8 cellular contexts compared by ENCODE assay signal in the genomic region with DNA sequence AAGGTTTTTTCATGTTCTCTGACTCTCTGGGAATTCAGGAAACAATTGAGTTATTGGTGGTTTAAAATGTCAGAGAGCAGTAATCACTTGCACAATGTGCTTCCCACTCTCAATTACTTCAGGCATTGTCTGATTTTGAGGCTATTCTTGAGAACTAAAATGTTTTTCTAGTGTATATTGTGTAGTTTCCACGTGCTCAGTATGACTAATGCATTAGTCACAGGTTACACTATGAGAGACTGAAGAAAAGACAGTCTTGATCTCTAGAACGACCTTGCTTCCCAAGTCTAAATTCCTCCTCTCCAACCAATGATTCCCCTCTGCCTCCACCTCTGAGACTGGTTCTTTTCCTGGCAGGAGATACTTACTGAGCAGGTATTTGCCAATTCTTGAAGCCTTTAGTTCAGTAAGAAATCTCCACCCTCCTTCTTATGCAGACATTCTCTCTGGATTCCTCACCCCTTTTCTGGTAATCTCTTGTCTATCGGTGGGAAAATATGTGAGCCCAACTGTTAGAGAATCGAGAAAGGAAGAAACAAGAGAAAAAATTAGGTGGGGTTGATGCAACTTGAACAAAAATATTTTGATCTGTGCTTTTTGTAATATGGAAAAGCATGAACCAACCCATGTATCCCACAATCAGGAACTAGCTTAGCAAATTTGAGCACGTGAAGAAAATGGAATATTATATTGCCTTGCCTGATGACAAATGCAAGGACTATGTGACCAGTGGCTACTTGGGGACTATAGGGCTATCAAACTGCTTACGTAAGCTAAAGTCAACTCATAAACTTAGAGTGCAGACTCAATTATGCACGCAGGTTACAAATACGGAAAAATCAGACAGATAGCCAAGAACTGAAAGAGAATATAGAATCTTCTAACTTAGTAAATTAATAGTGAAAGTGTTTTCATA.
DNase-seq lines count a peak whose midpoint lies in the region; ATAC-seq, FAIRE-seq and TF ChIP-seq lines count a peak whose summit lies in the region.

No MANE protein-coding gene starts in this region.

- H3K9me3 ChIP-seq in K562 (replicated peaks; ENCODE audit: control insufficient read depth, insufficient read depth, low read depth, low read length), result no peaks in the 10 kb centered on the region

- no peak for TF ChIP-seq POLR2A in K562 (conservative IDR thresholded peaks at IDR 0.05)

- H3K9ac ChIP-seq in K562 (ENCODE audit: insufficient read depth in 1 of 2, low read depth in 2 of 2, low read length in 2 of 2), result no peak overlapping the region

- peaks cover 0 to 6% of the 10 kb centered on the region in 2 experiments; a peak in 2 of 5 replicates for H3K4me1 ChIP-seq in K562 (replicated peaks in 1 of 2; ENCODE audit: control insufficient read depth in 2 of 2, insufficient read depth in 2 of 2, low read length in 2 of 2)

- ATAC-seq in K562 (0 out of 3 replicates have a peak, but pooled peaks have one; percentile 46), HG03342 (IDR thresholded peaks at IDR 0.05; ENCODE audit: unreplicated experiment) (no peak)

- no peak for TF ChIP-seq EP300 in K562 (IDR thresholded peaks at IDR 0.05; ENCODE audit: low read length)

- H3K79me2 ChIP-seq in K562 (ENCODE audit: control insufficient read depth, insufficient read depth, low read length), result no peaks in the 10 kb centered on the region

- intact Hi-C loops in K562 (cut with micrococcal nuclease), result no loop called here

- H2AFZ ChIP-seq in K562 (ENCODE audit: low read depth, low read length), result peak overlapping the region; percentile 26; the same call in 1 of the 2 replicates

- H4K20me1 ChIP-seq in K562 (replicated peaks; ENCODE audit: control insufficient read depth, insufficient read depth, low read length), result no peaks in the 10 kb centered on the region

- 4% methylated on average over 8 of the region's 8 CpGs for WGBS in K562 (ENCODE audit: insufficient coverage, low coverage, missing lambda C conversion rate)

- CTCF ChIA-PET in K562 (lab: Yijun Ruan, JAX; ENCODE audit: low intra/inter-chr PET ratio) (no interaction called here), HEK293T (lab: Yijun Ruan, JAX) (interaction anchor here (1.0 kb wide), 1 partner anchor 81 kb away, joined by 3 read pairs; no protein-coding TSS in a partner anchor)

- H3K36me3 ChIP-seq in K562 (ENCODE audit: control insufficient read depth, insufficient read depth, low read length), result no peaks in the 10 kb centered on the region

- H3K9me1 ChIP-seq in K562 (ENCODE audit: control insufficient read depth, insufficient read depth, low read length), result no peaks in the 10 kb centered on the region

- TF ChIP-seq CTCF in K562 (IDR thresholded peaks at IDR 0.05 in 2 of 3, conservative IDR thresholded peaks at IDR 0.05 in 1 of 3; ENCODE audit: insufficient read depth in 2 of 3, low read depth in 1 of 3, low read length in 3 of 3), result no peak

- POLR2A ChIA-PET in K562 (lab: Yijun Ruan, JAX) (interaction anchor here (1.2 to 1.4 kb wide), 3 partner anchors 8 to 420 kb away, joined by 3 to 5 read pairs (median 3); partner anchors contain the start of gene GTF3C6), HEK293T (lab: Yijun Ruan, JAX) (no interaction called here)

- no TSS peak for BruUV-seq in K562 (replicated peaks; lab: Mats Ljungman, UMichigan)

- peak overlapping the region; percentile 3; the same call in 1 of the 3 replicates for H3K27ac ChIP-seq in K562 (ENCODE audit: extremely low read depth, low read depth, low read length)

- no peak for TF ChIP-seq RAD21 in K562 (CRISPR knock-in tag; conservative IDR thresholded peaks at IDR 0.05 in 1 of 2, IDR thresholded peaks at IDR 0.05 in 1 of 2)

- peak; percentile 2 for DNase-seq in DMS 273 treated with DMSO at 0.1 percent for 48 hours (lab: John Stamatoyannopoulos, UW)
- peak; percentile 99 for DNase-seq in M059J (ENCODE audit: low read depth)
- DNase-seq in K562 (ENCODE audit: extremely low read depth in 1 of 4, low spot score in 3 of 4), result peak in 1 of 4 experiments; percentile 21
- DNase-seq in lung microvascular endothelial cell (ENCODE audit: low read depth in 2 of 2), result peak; percentile 60 to 97
- DNase-seq in NCI-H524 treated with DMSO at 0.1 percent for 48 hours (lab: John Stamatoyannopoulos, UW), result no peak
- DNase-seq in T-helper 9 cell, result no peak
- DNase-seq in HEK293T (ENCODE audit: extremely low spot score), result no peak

- peak; percentile 6 for FAIRE-seq in K562 (lab: Jason Lieb, UNC)

- in situ Hi-C loops in K562 (cut with MboI), result no loop called here

- peak overlapping the region; percentile 4; the same call in 1 of the 2 replicates for H3K4me2 ChIP-seq in K562 (ENCODE audit: insufficient read depth, low read length)

- H3K4me3 ChIP-seq in K562, result no peak overlapping the region

- H3K27me3 ChIP-seq in K562 (ENCODE audit: control insufficient read depth in 2 of 2, insufficient read depth in 2 of 2, low read length in 2 of 2), result peaks cover 0 to 7% of the 10 kb centered on the region in 2 experiments; a peak in 2 of 5 replicates

TF ChIP-seq in K562, 482 proteins besides CTCF, POLR2A, EP300 and RAD21 (continues in another document):
- TF ChIP-seq RHOXF2B (CRISPR knock-in tag; conservative IDR thresholded peaks at IDR 0.05), result no peak
- no peak for TF ChIP-seq HDAC8 (tag; IDR thresholded peaks at IDR 0.05)
- no peak for TF ChIP-seq TGIF2 (CRISPR knock-in tag; IDR thresholded peaks at IDR 0.05)
- no peak for TF ChIP-seq FOXA1 (IDR thresholded peaks at IDR 0.05; ENCODE audit: borderline replicate concordance)
- TF ChIP-seq RFX7 (CRISPR knock-in tag; IDR thresholded peaks at IDR 0.05), result no peak
- peak; percentile 25 for TF ChIP-seq ZNF146 (CRISPR knock-in tag; IDR thresholded peaks at IDR 0.05; ENCODE audit: unreplicated experiment)
- TF ChIP-seq BACH1 (tag; IDR thresholded peaks at IDR 0.05), result 0 out of 2 replicates have a peak, but pooled peaks have one; percentile 26
- TF ChIP-seq FOXM1 (IDR thresholded peaks at IDR 0.05; ENCODE audit: low read depth), result no peak
- TF ChIP-seq FOXM1 (CRISPR knock-in tag; IDR thresholded peaks at IDR 0.05; ENCODE audit: low read depth), result no peak
- TF ChIP-seq EWSR1 (IDR thresholded peaks at IDR 0.05; ENCODE audit: borderline replicate concordance, low read depth, partially characterized antibody), result no peak
- TF ChIP-seq BHLHE40 (IDR thresholded peaks at IDR 0.05; ENCODE audit: low read length), result peak; percentile 73
- TF ChIP-seq HNRNPLL (IDR thresholded peaks at IDR 0.05; ENCODE audit: low read depth, low read length, poor library complexity, severe bottlenecking), result no peak
- TF ChIP-seq TFE3 (CRISPR knock-in tag; IDR thresholded peaks at IDR 0.05), result no peak
- no peak for TF ChIP-seq ZNF644 (tag; IDR thresholded peaks at IDR 0.05; ENCODE audit: low read depth)
- no peak for TF ChIP-seq MTA3 (IDR thresholded peaks at IDR 0.05; ENCODE audit: borderline replicate concordance)
- TF ChIP-seq RCOR1 (IDR thresholded peaks at IDR 0.05; ENCODE audit: borderline replicate concordance in 1 of 2, low read depth in 2 of 2, low read length in 2 of 2), result no peak

TF ChIP-seq in HEK293T, 16 proteins besides CTCF, POLR2A, EP300 and RAD21:
- TF ChIP-seq HDGF (IDR thresholded peaks at IDR 0.05; ENCODE audit: borderline replicate concordance) (no peak), SP1 (IDR thresholded peaks at IDR 0.05) (no peak), ELF4 (IDR thresholded peaks at IDR 0.05) (no peak), BHLHE40 (IDR thresholded peaks at IDR 0.05; ENCODE audit: borderline replicate concordance) (no peak), ZNF384 (IDR thresholded peaks at IDR 0.05) (no peak), ARNT (IDR thresholded peaks at IDR 0.05) (no peak), L3MBTL2 (conservative IDR thresholded peaks at IDR 0.05) (no peak), SUZ12 (IDR thresholded peaks at IDR 0.05) (no peak), FOXK2 (IDR thresholded peaks at IDR 0.05) (no peak), TARDBP (IDR thresholded peaks at IDR 0.05) (no peak), FOXA1 (IDR thresholded peaks at IDR 0.05) (no peak), LEF1 (IDR thresholded peaks at IDR 0.05; ENCODE audit: borderline replicate concordance) (no peak), NFRKB (IDR thresholded peaks at IDR 0.05) (no peak), CTBP1 (IDR thresholded peaks at IDR 0.05; ENCODE audit: borderline replicate concordance) (no peak), FOXM1 (IDR thresholded peaks at IDR 0.05; ENCODE audit: borderline replicate concordance) (no peak)
- TF ChIP-seq, protein P1, sequence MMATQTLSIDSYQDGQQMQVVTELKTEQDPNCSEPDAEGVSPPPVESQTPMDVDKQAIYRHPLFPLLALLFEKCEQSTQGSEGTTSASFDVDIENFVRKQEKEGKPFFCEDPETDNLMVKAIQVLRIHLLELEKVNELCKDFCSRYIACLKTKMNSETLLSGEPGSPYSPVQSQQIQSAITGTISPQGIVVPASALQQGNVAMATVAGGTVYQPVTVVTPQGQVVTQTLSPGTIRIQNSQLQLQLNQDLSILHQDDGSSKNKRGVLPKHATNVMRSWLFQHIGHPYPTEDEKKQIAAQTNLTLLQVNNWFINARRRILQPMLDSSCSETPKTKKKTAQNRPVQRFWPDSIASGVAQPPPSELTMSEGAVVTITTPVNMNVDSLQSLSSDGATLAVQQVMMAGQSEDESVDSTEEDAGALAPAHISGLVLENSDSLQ (IDR thresholded peaks at IDR 0.05), result no peak

Comparison
In these comparisons a context has a peak if more than half of its experiments do, and no peak if none do; other contexts are left out.
1. DNase-seq: peak in DMS 273 treated with DMSO at 0.1 percent for 48 hours (single experiment), M059J (single experiment) and lung microvascular endothelial cell (2 of 2); none in NCI-H524 treated with DMSO at 0.1 percent for 48 hours (single experiment), T-helper 9 cell (single experiment) and HEK293T (single experiment).